26 cellular contexts compared by ENCODE assay signal in the genomic region with DNA sequence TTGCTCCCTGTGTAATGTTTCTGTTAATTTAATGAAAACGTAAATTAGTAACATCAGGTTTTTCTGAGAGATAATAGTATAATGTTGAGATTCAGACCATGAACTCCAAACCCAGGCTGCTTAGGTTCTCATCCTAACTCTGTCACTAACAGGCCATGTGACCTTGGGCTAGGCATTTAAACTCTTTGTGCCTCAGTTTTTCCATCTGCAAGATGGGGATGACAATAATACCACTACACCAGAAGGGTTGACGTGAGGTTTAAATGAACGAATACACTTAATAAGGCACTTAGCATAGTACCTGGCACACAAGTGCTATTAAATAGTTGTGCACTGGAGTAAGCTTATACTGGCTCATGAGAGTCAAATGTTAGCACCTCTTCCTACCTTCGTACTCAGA.
"Had no signal": no experiment of that assay in that cellular context is flagged by ENCODE, and none has a peak within 500 bp of the region (broad histone marks: within the 10 kb centered on the region; RNA-seq: fewer than 3 reads in every experiment).

No MANE protein-coding gene starts in this region.

- H3K4me1 ChIP-seq: stomach, testis, thyroid gland, upper lobe of left lung, upper lobe of right lung, uterus, vagina had no signal

- H3K9me3 ChIP-seq: stomach, suprapubic skin, testis, thoracic aorta, thyroid gland, tibial artery, tibial nerve, upper lobe of left lung, upper lobe of right lung, uterus, vagina had no signal

- H3K36me3 ChIP-seq: stomach, suprapubic skin, thoracic aorta, thyroid gland, tibial artery, tibial nerve, upper lobe of left lung, upper lobe of right lung, uterus, vagina had no signal

- H3K4me3 ChIP-seq: stomach, suprapubic skin, testis, thoracic aorta, thyroid gland, tibial artery, tibial nerve, upper lobe of left lung, upper lobe of right lung, uterus, vagina had no signal

- H3K27ac ChIP-seq: stomach, suprapubic skin, testis, thoracic aorta, thyroid gland, tibial artery, tibial nerve, upper lobe of left lung, upper lobe of right lung, uterus, vagina had no signal

- FAIRE-seq: urothelium cell line had no signal

- DNase-seq: stimulated activated CD4-positive, alpha-beta T cell treated with anti-CD3 and anti-CD28 coated beads, Interleukin-2, amount 100 ng/mL, for 48 hours; stimulated activated CD4-positive, alpha-beta T cell treated with anti-CD3 and anti-CD28 coated beads, Interleukin-4, amount 100 ng/mL, for 1 hour; stimulated activated CD4-positive, alpha-beta T cell treated with anti-CD3 and anti-CD28 coated beads, Interleukin-4, amount 100 ng/mL, for 24 hours; stimulated activated CD4-positive, alpha-beta T cell treated with anti-CD3 and anti-CD28 coated beads, Interleukin-4, amount 100 ng/mL, for 4 hours; stimulated activated CD8-positive, alpha-beta memory T cell treated with anti-CD3 and anti-CD28 coated beads, Interleukin-4, amount 100 ng/mL, for 48 hours; stimulated activated naive B cell treated with anti-CD40 and anti-IgM and Interleukin-4, amounts not matched to agents 10 μg/mL and 1 μg/mL and 100 μg/mL, for 72 hours; stimulated activated naive CD4-positive, alpha-beta T cell; stimulated activated naive CD4-positive, alpha-beta T cell treated with Interleukin-2 at 50 U/mL for 16 hours; stimulated activated naive CD8-positive, alpha-beta T cell treated with anti-CD3 and anti-CD28 coated beads, Interleukin-15, amount 100 ng/mL, for 72 hours; stimulated activated naive CD8-positive, alpha-beta T cell treated with anti-CD3 and anti-CD28 coated beads, Interleukin-15, Interleukin-2, amounts not matched to agents 100 U/mL and 50 U/mL, for 24 hours; stomach; substantia nigra; testis; thyroid gland; tibial artery; trophoblast cell; upper lobe of left lung; upper lobe of right lung; uterus had no signal

- ATAC-seq: stimulated activated effector memory CD8-positive, alpha-beta T cell treated with anti-CD3 and anti-CD28 coated beads, Interleukin-12 subunit alpha, Interleukin-12 subunit beta, amount 100 ng/mL, for 72 hours; stimulated activated memory B cell treated with anti-CD40 and anti-IgM and Interleukin-4, amounts not matched to agents 10 μg/mL and 1 μg/mL and 100 μg/mL, for 72 hours; stimulated activated naive B cell treated with anti-CD40 and anti-IgM and Interleukin-4, amounts not matched to agents 10 μg/mL and 1 μg/mL and 100 μg/mL, for 72 hours; stimulated activated naive CD8-positive, alpha-beta T cell treated with anti-CD3 and anti-CD28 coated beads, Interleukin-15, amount 100 ng/mL, for 72 hours; stimulated activated naive CD8-positive, alpha-beta T cell treated with anti-CD3 and anti-CD28 coated beads, Interleukin-15, Interleukin-2, amounts not matched to agents 100 U/mL and 50 U/mL, for 24 hours; upper lobe of right lung had no signal

- H3K27me3 ChIP-seq: stomach, suprapubic skin, testis, thyroid gland, tibial artery, tibial nerve, upper lobe of left lung, upper lobe of right lung, uterus, vagina had no signal
